In the genomic region with DNA sequence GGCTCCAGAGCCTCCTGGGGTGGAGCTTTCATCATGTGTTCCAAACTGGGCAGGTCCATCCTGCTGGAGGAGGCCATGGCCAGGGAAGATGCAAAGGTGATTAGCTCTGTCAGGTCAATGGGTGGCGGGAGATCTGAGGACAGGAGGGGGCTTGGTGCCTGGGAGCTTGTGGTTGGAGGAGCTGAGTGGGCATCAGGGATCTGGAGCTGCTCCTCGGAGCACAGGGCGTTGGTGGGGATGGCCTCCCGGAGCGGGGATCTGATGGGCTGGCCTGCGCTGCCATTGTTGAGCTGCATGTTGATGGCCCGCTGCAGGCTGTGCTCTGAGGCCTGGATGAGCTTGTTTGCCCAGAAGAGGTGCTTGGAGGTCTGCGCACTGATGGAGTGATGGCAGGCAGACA, we compare ENCODE assay signal across 34 cellular contexts. TPM values are rescaled to one million over a fixed set of nuclear protein-coding genes. Genes with fewer than 3 reads are reported as not detected.
DNase-seq lines count a peak whose midpoint lies in the region; ATAC-seq, FAIRE-seq and TF ChIP-seq lines count a peak whose summit lies in the region.
"Had no signal": no experiment of that assay in that cellular context is flagged by ENCODE, and none has a peak within 500 bp of the region (broad histone marks: within the 10 kb centered on the region; RNA-seq: fewer than 3 reads in every experiment).

No MANE protein-coding gene starts in this region.

- no peak overlapping the region for H3K4me3 ChIP-seq in GM12878
- no peak overlapping the region for H3K4me3 ChIP-seq in breast epithelium
- H3K4me3 ChIP-seq: cardiac muscle cell, esophagus squamous epithelium, heart right ventricle, lower lobe of right lung, right atrium auricular region had no signal

- WGBS in GM12878 (ENCODE audit: insufficient coverage, insufficient replicate concordance, low lambda C conversion rate, missing lambda C conversion rate) = 97% methylated on average over 8 of the region's 8 CpGs

- H4K20me1 ChIP-seq in GM12878 (ENCODE audit: control insufficient read depth, insufficient read depth) = no peaks in the 10 kb centered on the region

- peak overlapping the region; percentile 22 to 70 for H3K27ac Mint-ChIP-seq in activated naive CD4-positive, alpha-beta T cell treated with anti-CD3 and anti-CD28 coated beads, Interleukin-2, amount 50 U/mL, for 72 hours
- H3K27ac Mint-ChIP-seq in T-helper 17 cell = no peak overlapping the region
- peak overlapping the region; percentile 1 for H3K27ac Mint-ChIP-seq in stimulated activated naive B cell treated with anti-CD40 and anti-IgM and Interleukin-4, amounts not matched to agents 10 μg/mL and 1 μg/mL and 100 μg/mL, for 72 hours
- H3K27ac Mint-ChIP-seq: activated CD4-positive, alpha-beta memory T cell treated with anti-CD3 and anti-CD28 coated beads for 36 hours; HFFc6; type B pancreatic cell had no signal

- peaks cover 0 to 3% of the 10 kb centered on the region in 2 experiments; a peak in 3 of 4 replicates for H3K36me3 ChIP-seq in GM12878 (ENCODE audit: control insufficient read depth in 2 of 2, insufficient read depth in 2 of 2, low read length in 1 of 2)
- H3K36me3 ChIP-seq in breast epithelium = no peaks in the 10 kb centered on the region
- H3K36me3 ChIP-seq: cardiac muscle cell, heart right ventricle, lower lobe of right lung, right atrium auricular region had no signal

- no peaks in the 10 kb centered on the region for H3K27me3 ChIP-seq in GM12878 (replicated peaks in 1 of 2; ENCODE audit: control insufficient read depth in 2 of 2, insufficient read depth in 2 of 2, low read length in 1 of 2)
- no peaks in the 10 kb centered on the region for H3K27me3 ChIP-seq in breast epithelium
- H3K27me3 ChIP-seq: esophagus squamous epithelium, heart right ventricle, right atrium auricular region had no signal

- BruUV-seq in GM12878 (replicated peaks; lab: Mats Ljungman, UMichigan) = no TSS peak

- H3K4me1 ChIP-seq in GM12878 (ENCODE audit: control insufficient read depth, insufficient read depth, low read length) (peaks cover 4% of the 10 kb centered on the region; the same call in 1 of the 2 replicates), breast epithelium (no peaks in the 10 kb centered on the region)
- H3K4me1 ChIP-seq: lower lobe of right lung, parathyroid adenoma had no signal

- H3K4me2 ChIP-seq in GM12878 (ENCODE audit: control insufficient read depth, insufficient read depth) = no peak overlapping the region

- peak overlapping the region; percentile 49 for H3K4me3 Mint-ChIP-seq in T-helper 17 cell
- no peak overlapping the region for H3K4me3 Mint-ChIP-seq in stimulated activated naive B cell treated with anti-CD40 and anti-IgM and Interleukin-4, amounts not matched to agents 10 μg/mL and 1 μg/mL and 100 μg/mL, for 72 hours
- H3K4me3 Mint-ChIP-seq: activated CD4-positive, alpha-beta memory T cell treated with anti-CD3 and anti-CD28 coated beads for 36 hours; HFFc6; type B pancreatic cell had no signal

- intact Hi-C loops in GM12878 (cut with micrococcal nuclease; ENCODE audit: unreplicated experiment) = no loop called here
- intact Hi-C loops in cardiac septum (cut with DNase I) = no loop called here
- intact Hi-C loops in breast epithelium (cut with DNase I; ENCODE audit: low total_unique reads) = no loop called here

- H3K9me3 Mint-ChIP-seq in activated naive CD4-positive, alpha-beta T cell treated with anti-CD3 and anti-CD28 coated beads, Interleukin-2, amount 50 U/mL, for 72 hours = no peaks in the 10 kb centered on the region
- H3K9me3 Mint-ChIP-seq in stimulated activated naive B cell treated with anti-CD40 and anti-IgM and Interleukin-4, amounts not matched to agents 10 μg/mL and 1 μg/mL and 100 μg/mL, for 72 hours = no peaks in the 10 kb centered on the region
- H3K9me3 Mint-ChIP-seq: activated CD4-positive, alpha-beta memory T cell treated with anti-CD3 and anti-CD28 coated beads for 36 hours; HFFc6; type B pancreatic cell had no signal

- H3K9ac ChIP-seq in GM12878 (ENCODE audit: control insufficient read depth, insufficient read depth, low read length) = no peak overlapping the region
- H3K9ac ChIP-seq: parathyroid adenoma had no signal

- no peak for TF ChIP-seq RAD21 in GM12878 (IDR thresholded peaks at IDR 0.05; ENCODE audit: insufficient read depth, low read depth, low read length)

- TF ChIP-seq POLR2A in GM12878 (IDR thresholded peaks at IDR 0.05; ENCODE audit: low read depth, low read length) = 0 out of 2 replicates have a peak, but pooled peaks have one; percentile 7
- no peak for TF ChIP-seq POLR2A in breast epithelium (IDR thresholded peaks at IDR 0.05)

- H3K36me3 Mint-ChIP-seq in activated naive CD4-positive, alpha-beta T cell treated with anti-CD3 and anti-CD28 coated beads, Interleukin-2, amount 50 U/mL, for 72 hours = peaks cover 0 to under 1% of the 10 kb centered on the region in 2 donors
- H3K36me3 Mint-ChIP-seq in T-helper 17 cell (ENCODE audit: low read depth) = no peaks in the 10 kb centered on the region
- peaks cover 4 to 9% of the 10 kb centered on the region in 2 donors for H3K36me3 Mint-ChIP-seq in stimulated activated naive B cell treated with anti-CD40 and anti-IgM and Interleukin-4, amounts not matched to agents 10 μg/mL and 1 μg/mL and 100 μg/mL, for 72 hours
- H3K36me3 Mint-ChIP-seq: activated CD4-positive, alpha-beta memory T cell treated with anti-CD3 and anti-CD28 coated beads for 36 hours; type B pancreatic cell had no signal

- ATAC-seq in activated naive CD4-positive, alpha-beta T cell treated with anti-CD3 and anti-CD28 coated beads, Interleukin-2, amount 50 U/mL, for 72 hours = no peak
- ATAC-seq in T-helper 17 cell = no peak
- ATAC-seq in GM12878 = no peak
- ATAC-seq in stimulated activated naive B cell treated with anti-CD40 and anti-IgM and Interleukin-4, amounts not matched to agents 10 μg/mL and 1 μg/mL and 100 μg/mL, for 72 hours (replicated peaks) = no peak
- ATAC-seq: heart right ventricle, PC-3, Right ventricle myocardium inferior, SK-N-SH treated with all-trans-retinoic acid at 6 μM for 48 hours had no signal

- RAD21 ChIA-PET in GM12878 (lab: Charles Lee; ENCODE audit: unreplicated experiment) = interaction anchor here (0.8 to 1.8 kb wide), 4 partner anchors 20 to 37 kb away, joined by 3 to 5 read pairs (median 4); no protein-coding TSS in a partner anchor

- CTCF ChIA-PET in GM12878 (lab: Yijun Ruan, JAX) = interaction anchor here (1.1 to 1.6 kb wide), 4 partner anchors 9 to 120 kb away, joined by 3 to 5 read pairs (median 4); partner anchors contain the start of gene ACBD4

- POLR2A ChIA-PET in GM12878 (lab: Charles Lee) = interaction anchor here (0.5 kb wide), 1 partner anchor 1069 kb away, joined by 5 read pairs; no protein-coding TSS in a partner anchor

- H3K27ac ChIP-seq in GM12878 (ENCODE audit: control insufficient read depth, insufficient read depth) (no peak overlapping the region), breast epithelium (no peak overlapping the region)
- H3K27ac ChIP-seq: cardiac muscle cell, esophagus squamous epithelium, heart right ventricle, lower lobe of right lung, parathyroid adenoma, right atrium auricular region, VCaP had no signal

- DNase-seq in activated naive CD4-positive, alpha-beta T cell treated with anti-CD3 and anti-CD28 coated beads, Interleukin-2, amount 50 U/mL, for 72 hours (ENCODE audit: low spot score in 2 of 2) = no peak
- no peak for DNase-seq in activated naive CD4-positive, alpha-beta T cell treated with Interleukin-2 at 50 U/mL for 16 hours
- no peak for DNase-seq in T-helper 17 cell
- no peak for DNase-seq in GM12878 (ENCODE audit: low read depth, low spot score)
- DNase-seq in stimulated activated naive B cell treated with anti-CD40 and anti-IgM and Interleukin-4, amounts not matched to agents 10 μg/mL and 1 μg/mL and 100 μg/mL, for 72 hours = no peak
- DNase-seq in NCI-H187 treated with DMSO at 0.1 percent for 48 hours (lab: John Stamatoyannopoulos, UW) = no peak
- DNase-seq in cardiac septum (ENCODE audit: low spot score) = no peak
- DNase-seq in breast epithelium (ENCODE audit: low spot score in 2 of 2) = no peak
- DNase-seq: ACHN; activated CD4-positive, alpha-beta memory T cell treated with anti-CD3 and anti-CD28 coated beads for 36 hours; anterior cingulate cortex; Calu3; cortex of kidney; esophagus squamous epithelium; foreskin melanocyte; heart right ventricle; HFFc6; lower lobe of right lung; NCI-H1048; NCI-H1694; NCI-H526; NK-92 treated with Interleukin-12 subunit alpha and Interleukin-12 subunit beta, amount 100 ng/mL, for 24 hours; PC-3; stimulated activated CD4-positive, alpha-beta T cell treated with anti-CD3 and anti-CD28 coated beads, Interleukin-2, amount 100 ng/mL, for 48 hours; substantia nigra had no signal

- SMC1A ChIA-PET in GM12878 (lab: Charles Lee; ENCODE audit: uncharacterized antibody, unreplicated experiment) = interaction anchor here (1.3 kb wide), 1 partner anchor 22 kb away, joined by 4 read pairs; no protein-coding TSS in a partner anchor

- TF ChIP-seq CTCF in GM12878 (IDR thresholded peaks at IDR 0.05 in 2 of 3, conservative IDR thresholded peaks at IDR 0.05 in 1 of 3; ENCODE audit: control insufficient read depth in 2 of 3, extremely low read depth in 1 of 3, insufficient read depth in 1 of 3, low read depth in 3 of 3, low read length in 3 of 3) (no peak), breast epithelium (IDR thresholded peaks at IDR 0.05) (no peak)

- no peak overlapping the region for H2AFZ ChIP-seq in GM12878 (ENCODE audit: control insufficient read depth, low read depth, low read length)
- H2AFZ ChIP-seq: parathyroid adenoma had no signal

- no peaks in the 10 kb centered on the region for H3K79me2 ChIP-seq in GM12878 (ENCODE audit: control insufficient read depth, insufficient read depth, low read length)
- H3K79me2 ChIP-seq: parathyroid adenoma had no signal

- H3K9me3 ChIP-seq in T-helper 17 cell (ENCODE audit: control insufficient read depth, low read length, poor library complexity, severe bottlenecking) (no peaks in the 10 kb centered on the region), GM12878 (replicated peaks; ENCODE audit: control insufficient read depth, insufficient read depth, low read length) (no peaks in the 10 kb centered on the region), breast epithelium (no peaks in the 10 kb centered on the region)
- H3K9me3 ChIP-seq: esophagus squamous epithelium, heart right ventricle, lower lobe of right lung, right atrium auricular region had no signal

- no peak for TF ChIP-seq EP300 in GM12878 (IDR thresholded peaks at IDR 0.05; ENCODE audit: borderline replicate concordance in 1 of 2, control insufficient read depth in 1 of 2, low read depth in 2 of 2, low read length in 2 of 2)

- peaks cover 45% of the 10 kb centered on the region for H3K4me1 Mint-ChIP-seq in T-helper 17 cell
- H3K4me1 Mint-ChIP-seq in stimulated activated naive B cell treated with anti-CD40 and anti-IgM and Interleukin-4, amounts not matched to agents 10 μg/mL and 1 μg/mL and 100 μg/mL, for 72 hours = peaks cover 29 to 51% of the 10 kb centered on the region in 2 donors

- FAIRE-seq in GM12878 (lab: Jason Lieb, UNC) = no peak

- in situ Hi-C loops in GM12878 (cut with MboI) = loop anchor here (25.0 kb wide), 1 partner anchor 357 kb away; no protein-coding TSS in a partner anchor

- no peaks in the 10 kb centered on the region for H3K27me3 Mint-ChIP-seq in T-helper 17 cell
- no peaks in the 10 kb centered on the region for H3K27me3 Mint-ChIP-seq in stimulated activated naive B cell treated with anti-CD40 and anti-IgM and Interleukin-4, amounts not matched to agents 10 μg/mL and 1 μg/mL and 100 μg/mL, for 72 hours
- H3K27me3 Mint-ChIP-seq: activated CD4-positive, alpha-beta memory T cell treated with anti-CD3 and anti-CD28 coated beads for 36 hours; type B pancreatic cell had no signal

RNA-seq across cellular contexts. Expression of gene SPATA32, which starts 6.5 kb away (rescaled TPM):
- total RNA-seq in activated naive CD4-positive, alpha-beta T cell treated with anti-CD3 and anti-CD28 coated beads, Interleukin-2, amount 50 U/mL, for 72 hours = under 1 TPM; 0.37 to 0.50 TPM
- total RNA-seq in T-helper 17 cell (under 1 TPM in 1 of 2 donors, not detected in 1; 0.17 TPM), GM12878 (2014; rRNA removed) (0.11 TPM in 1 of 2 replicates, not detected in the other), GM12878 (2014; rRNA removed; fragmentation: Illumina TruSeq; extraction: Trizol) (not detected in 2 replicates), GM12878 (2021) (0.13 and 0.21 TPM in 2 replicates), cardiac septum (not detected), breast epithelium (under 1 TPM in 1 of 3 donors, not detected in 2; 0.44 TPM)
- total RNA-seq in GM12878 (2013; cell fraction: nucleolus; rRNA removed) = 0.24 TPM in 1 of 2 replicates, not detected in the other
- 0.24 TPM for polyA plus RNA-seq in GM12878 (2011; ENCODE audit: low read depth)
- polyA plus RNA-seq in GM12878 (2011; rRNA removed) (0.03 TPM in 1 of 2 replicates, not detected in the other), GM12878 (2014; fragmentation: Illumina TruSeq; extraction: Trizol) (not detected in 2 replicates), GM12878 (2014; fragmentation: Nextera tagmentation; extraction: Ambion mirVana) (under 1 TPM; 0.11 to 0.13 TPM), GM12878 (2014; rRNA removed) (0.06 TPM in 1 of 2 replicates, not detected in the other), GM12878 (2016; fragmentation: Nextera tagmentation; extraction: Ambion mirVana) (under 1 TPM in 1 of 2 experiments, not detected in 1; 0.35 TPM)
- polyA plus RNA-seq in GM12878 (2011; cell fraction: cytosol; rRNA removed) = not detected in 2 replicates
- polyA plus RNA-seq in GM12878 (2011; cell fraction: nucleus; rRNA removed) = 0.06 and 0.10 TPM in 2 replicates
- 0.29 and 0.32 TPM in 2 replicates for polyA plus RNA-seq in GM12878 (2012)
- polyA minus RNA-seq in GM12878 (2011; rRNA and poly(A)+ RNA removed) = not detected in 2 replicates
- not detected in 2 replicates for polyA minus RNA-seq in GM12878 (2011; cell fraction: cytosol; rRNA and poly(A)+ RNA removed)
- not detected in 2 replicates for polyA minus RNA-seq in GM12878 (2011; cell fraction: nucleus; rRNA and poly(A)+ RNA removed)
- total RNA-seq: esophagus squamous epithelium, lower lobe of right lung, PC-3, right atrium auricular region, Right ventricle myocardium inferior had no signal
- polyA plus RNA-seq: BJ, cardiac muscle cell, heart right ventricle, neural cell had no signal

RNA-seq across cellular contexts. Expression of gene FMNL1, which starts 33.7 kb away (rescaled TPM):
- 100 to 1,000 TPM; 221 to 735 TPM for total RNA-seq in activated naive CD4-positive, alpha-beta T cell treated with anti-CD3 and anti-CD28 coated beads, Interleukin-2, amount 50 U/mL, for 72 hours
- total RNA-seq in T-helper 17 cell (100 to 1,000 TPM; 509 to 550 TPM), GM12878 (2014; rRNA removed) (19.2 and 22.6 TPM in 2 replicates), GM12878 (2014; rRNA removed; fragmentation: Illumina TruSeq; extraction: Trizol) (17.0 and 18.5 TPM in 2 replicates), GM12878 (2021) (99.2 and 108 TPM in 2 replicates), cardiac septum (12.2 TPM), breast epithelium (10 to 100 TPM in 2 of 3 donors, 1 to 10 TPM in 1; 9.2 to 31.2 (median 10.8) TPM)
- total RNA-seq in GM12878 (2013; cell fraction: nucleolus; rRNA removed) = 71.5 and 77.3 TPM in 2 replicates
- polyA plus RNA-seq in GM12878 (2011; ENCODE audit: low read depth) = 36.3 TPM
- polyA plus RNA-seq in GM12878 (2011; rRNA removed) (7.7 and 11.5 TPM in 2 replicates), GM12878 (2014; fragmentation: Illumina TruSeq; extraction: Trizol) (18.4 and 53.7 TPM in 2 replicates), GM12878 (2014; fragmentation: Nextera tagmentation; extraction: Ambion mirVana) (1 to 10 TPM; 3.3 to 3.5 TPM), GM12878 (2014; rRNA removed) (52.2 and 65.7 TPM in 2 replicates), GM12878 (2016; fragmentation: Nextera tagmentation; extraction: Ambion mirVana) (10 to 100 TPM; 11.7 to 20.5 TPM)
- 15.8 and 17.6 TPM in 2 replicates for polyA plus RNA-seq in GM12878 (2011; cell fraction: cytosol; rRNA removed)
- polyA plus RNA-seq in GM12878 (2011; cell fraction: nucleus; rRNA removed) = 109 and 161 TPM in 2 replicates
- polyA plus RNA-seq in GM12878 (2012) = 75.5 and 83.6 TPM in 2 replicates
- polyA minus RNA-seq in GM12878 (2011; rRNA and poly(A)+ RNA removed) = 15.3 and 20.4 TPM in 2 replicates
- 18.3 and 18.7 TPM in 2 replicates for polyA minus RNA-seq in GM12878 (2011; cell fraction: cytosol; rRNA and poly(A)+ RNA removed)
- polyA minus RNA-seq in GM12878 (2011; cell fraction: nucleus; rRNA and poly(A)+ RNA removed) = 21.4 and 41.3 TPM in 2 replicates
